Comparison of ENCODE assay signal across 9 cellular contexts in genomic region chr2:85785027-85785822, GRCh38. TPM values are rescaled to one million over a fixed set of nuclear protein-coding genes. Genes with fewer than 3 reads are reported as not detected.
DNase-seq lines count a peak whose midpoint lies in the region; ATAC-seq and TF ChIP-seq lines count a peak whose summit lies in the region.
"Had no signal": no experiment of that assay in that cellular context is flagged by ENCODE, and none has a peak within 500 bp of the region (broad histone marks: within the 10 kb centered on the region; RNA-seq: fewer than 3 reads in every experiment).

No MANE protein-coding gene starts in this region.

- H3K4me3 ChIP-seq in gastroesophageal sphincter (no peak overlapping the region), retinal pigment epithelial cell (ENCODE audit: low read length) (no peak overlapping the region)

- no peaks in the 10 kb centered on the region for H3K9me3 ChIP-seq in gastroesophageal sphincter

- DNase-seq in EH (ENCODE audit: low read depth) (peak; percentile 84), RPMI7951 (ENCODE audit: low read depth) (peak; percentile 91), retinal pigment epithelial cell (ENCODE audit: low read depth) (peak; percentile 55), DMS53 treated with DMSO at 0.1 percent for 48 hours (lab: John Stamatoyannopoulos, UW; ENCODE audit: unreplicated experiment) (no peak), NCI-H2227 treated with DMSO at 0.1 percent for 48 hours (lab: John Stamatoyannopoulos, UW) (no peak), NCI-H748 treated with DMSO at 0.1 percent for 48 hours (lab: John Stamatoyannopoulos, UW) (no peak)
- DNase-seq: Kasumi-1 had no signal

- H3K36me3 ChIP-seq in gastroesophageal sphincter, result peaks cover 0 to 62% of the 10 kb centered on the region in 2 donors

- 49 to 65% methylated on average over 5 to 14 of the region's 25 CpGs for WGBS in gastroesophageal sphincter (ENCODE audit: low coverage in 1 of 2), 2 donors

- H3K27me3 ChIP-seq in gastroesophageal sphincter, result no peaks in the 10 kb centered on the region

- no peak for TF ChIP-seq EP300 in gastroesophageal sphincter (IDR thresholded peaks at IDR 0.05)

- TF ChIP-seq CTCF in gastroesophageal sphincter (IDR thresholded peaks at IDR 0.05) (no peak), retinal pigment epithelial cell (conservative IDR thresholded peaks at IDR 0.05; ENCODE audit: low read depth, low read length) (no peak)

- ATAC-seq in gastroesophageal sphincter (peak; percentile 73), HG03025 (IDR thresholded peaks at IDR 0.05; ENCODE audit: low FRiP score, unreplicated experiment) (no peak)

- H3K4me1 ChIP-seq in gastroesophageal sphincter, result peaks cover 5 to 54% (median 27%) of the 10 kb centered on the region in 3 donors

- peak overlapping the region in 3 of 4 donors; percentile 77 to 81 (median 77) for H3K27ac ChIP-seq in gastroesophageal sphincter

- no peak for TF ChIP-seq POLR2A in gastroesophageal sphincter (IDR thresholded peaks at IDR 0.05)

RNA-seq across cellular contexts. Expression of gene ATOH8, which starts 31.4 kb away (rescaled TPM):
- 7.2 and 7.3 TPM in 2 replicates for total RNA-seq in RPMI7951 (2014; rRNA removed; shearing (Covaris generic))
- total RNA-seq in gastroesophageal sphincter, result 10 to 100 TPM; 34.5 to 79.5 (median 59.6) TPM

Comparison
In these comparisons a context has a peak if more than half of its experiments do, and no peak if none do; other contexts are left out.
1. DNase-seq: peak in EH (single experiment), RPMI7951 (single experiment) and retinal pigment epithelial cell (single experiment); none in DMS53 treated with DMSO at 0.1 percent for 48 hours (single experiment), NCI-H2227 treated with DMSO at 0.1 percent for 48 hours (single experiment) and NCI-H748 treated with DMSO at 0.1 percent for 48 hours (single experiment).